Comparison of ENCODE assay signal across 18 cellular contexts in the genomic region with DNA sequence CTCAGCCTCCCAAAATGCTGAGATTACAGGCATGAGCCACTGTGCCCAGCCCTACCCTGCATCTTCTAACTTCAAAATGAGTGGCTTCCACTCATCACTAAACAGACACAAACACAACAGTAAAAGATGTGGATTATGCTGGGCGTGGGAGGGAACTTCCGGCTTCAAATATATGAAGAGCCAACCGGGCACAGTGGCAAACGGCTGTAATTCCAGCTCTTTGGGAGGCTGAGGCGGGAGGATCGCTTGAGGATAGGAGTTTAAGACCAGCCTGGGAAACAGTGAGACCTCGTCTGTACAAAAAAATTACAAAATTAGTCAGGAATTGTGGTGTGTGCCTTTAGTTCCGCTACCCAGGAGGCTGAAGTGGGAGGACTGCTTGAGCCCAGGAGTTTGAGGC.
A peak's percentile ranks its signal among the peaks of the same experiment; 100 is the strongest.
DNase-seq lines count a peak whose midpoint lies in the region; ATAC-seq and TF ChIP-seq lines count a peak whose summit lies in the region.
"Had no signal": no experiment of that assay in that cellular context is flagged by ENCODE, and none has a peak within 500 bp of the region (broad histone marks: within the 10 kb centered on the region; RNA-seq: fewer than 3 reads in every experiment).

No MANE protein-coding gene starts in this region.

- H3K27me3 ChIP-seq in upper lobe of right lung, result no peaks in the 10 kb centered on the region

- no peak for TF ChIP-seq CTCF in upper lobe of right lung (IDR thresholded peaks at IDR 0.05)

- no peak overlapping the region for H3K4me3 ChIP-seq in upper lobe of right lung

- POLR2A ChIA-PET in activated naive CD8-positive, alpha-beta T cell treated with anti-CD3 and anti-CD28 coated beads, Interleukin-2, amount 10 ng/mL, durations not matched to agents 7 days and 5 days (lab: Charles Lee), result no interaction called here

- peaks cover 5% of the 10 kb centered on the region for H3K36me3 Mint-ChIP-seq in activated naive CD8-positive, alpha-beta T cell
- H3K36me3 Mint-ChIP-seq in activated naive CD8-positive, alpha-beta T cell treated with anti-CD3 and anti-CD28 coated beads for 36 hours, result peaks cover 37% of the 10 kb centered on the region
- H3K36me3 Mint-ChIP-seq in activated naive CD8-positive, alpha-beta T cell treated with anti-CD3 and anti-CD28 coated beads, Interleukin-2, amount 10 ng/mL, durations not matched to agents 7 days and 5 days, result peaks cover 39% of the 10 kb centered on the region

- peaks cover 12% of the 10 kb centered on the region for H3K4me1 Mint-ChIP-seq in activated naive CD8-positive, alpha-beta T cell (ENCODE audit: low read depth)
- H3K4me1 Mint-ChIP-seq in activated naive CD8-positive, alpha-beta T cell treated with anti-CD3 and anti-CD28 coated beads for 36 hours, result peaks cover 14% of the 10 kb centered on the region
- peaks cover 12% of the 10 kb centered on the region for H3K4me1 Mint-ChIP-seq in activated naive CD8-positive, alpha-beta T cell treated with anti-CD3 and anti-CD28 coated beads, Interleukin-2, amount 10 ng/mL, durations not matched to agents 7 days and 5 days

- no peak for ATAC-seq in activated naive CD8-positive, alpha-beta T cell treated with anti-CD3 and anti-CD28 coated beads, Interleukin-2, amount 10 ng/mL, durations not matched to agents 7 days and 5 days (ENCODE audit: low read depth)
- ATAC-seq in upper lobe of right lung, result no peak

- no peaks in the 10 kb centered on the region for H3K9me3 Mint-ChIP-seq in activated naive CD8-positive, alpha-beta T cell (ENCODE audit: low read depth)
- no peaks in the 10 kb centered on the region for H3K9me3 Mint-ChIP-seq in activated naive CD8-positive, alpha-beta T cell treated with anti-CD3 and anti-CD28 coated beads for 36 hours
- no peaks in the 10 kb centered on the region for H3K9me3 Mint-ChIP-seq in activated naive CD8-positive, alpha-beta T cell treated with anti-CD3 and anti-CD28 coated beads, Interleukin-2, amount 10 ng/mL, durations not matched to agents 7 days and 5 days
- H3K9me3 Mint-ChIP-seq: H9 had no signal

- no peaks in the 10 kb centered on the region for H3K36me3 ChIP-seq in upper lobe of right lung

- H3K27ac Mint-ChIP-seq in activated naive CD8-positive, alpha-beta T cell, result peak overlapping the region; percentile 66
- no peak overlapping the region for H3K27ac Mint-ChIP-seq in activated naive CD8-positive, alpha-beta T cell treated with anti-CD3 and anti-CD28 coated beads for 36 hours
- no peak overlapping the region for H3K27ac Mint-ChIP-seq in activated naive CD8-positive, alpha-beta T cell treated with anti-CD3 and anti-CD28 coated beads, Interleukin-2, amount 10 ng/mL, durations not matched to agents 7 days and 5 days
- H3K27ac Mint-ChIP-seq: B cell had no signal

- no peak overlapping the region for H3K4me3 Mint-ChIP-seq in activated naive CD8-positive, alpha-beta T cell
- H3K4me3 Mint-ChIP-seq in activated naive CD8-positive, alpha-beta T cell treated with anti-CD3 and anti-CD28 coated beads for 36 hours, result no peak overlapping the region
- H3K4me3 Mint-ChIP-seq in activated naive CD8-positive, alpha-beta T cell treated with anti-CD3 and anti-CD28 coated beads, Interleukin-2, amount 10 ng/mL, durations not matched to agents 7 days and 5 days, result no peak overlapping the region
- H3K4me3 Mint-ChIP-seq: B cell, H9 had no signal

- no peaks in the 10 kb centered on the region for H3K4me1 ChIP-seq in upper lobe of right lung

- no peak for DNase-seq in activated naive CD8-positive, alpha-beta T cell treated with anti-CD3 and anti-CD28 coated beads for 36 hours
- peak; percentile 3 for DNase-seq in activated naive CD8-positive, alpha-beta T cell treated with anti-CD3 and anti-CD28 coated beads, Interleukin-2, amount 10 ng/mL, durations not matched to agents 7 days and 5 days
- DNase-seq in islet precursor cell (peak; percentile 17), upper lobe of right lung (peak; percentile 5), NK-92 (lab: John Stamatoyannopoulos, UW; ENCODE audit: unreplicated experiment) (no peak), NCI-H510A (lab: John Stamatoyannopoulos, UW) (no peak)
- DNase-seq: COR-L47, GF-D8, IMR-90, NCI-H187, NCI-H2107, NCI-H510A treated with DMSO at 0.1 percent for 48 hours, NCI-H774, OCI-M1, SHP77 treated with DMSO at 0.1 percent for 48 hours had no signal

- no peaks in the 10 kb centered on the region for H3K9me3 ChIP-seq in upper lobe of right lung

- H3K27ac ChIP-seq in upper lobe of right lung, result no peak overlapping the region

- no peaks in the 10 kb centered on the region for H3K27me3 Mint-ChIP-seq in activated naive CD8-positive, alpha-beta T cell
- H3K27me3 Mint-ChIP-seq in activated naive CD8-positive, alpha-beta T cell treated with anti-CD3 and anti-CD28 coated beads for 36 hours, result no peaks in the 10 kb centered on the region
- H3K27me3 Mint-ChIP-seq in activated naive CD8-positive, alpha-beta T cell treated with anti-CD3 and anti-CD28 coated beads, Interleukin-2, amount 10 ng/mL, durations not matched to agents 7 days and 5 days, result no peaks in the 10 kb centered on the region
- H3K27me3 Mint-ChIP-seq: B cell had no signal

- intact Hi-C loops in upper lobe of right lung (cut with DNase I), result no loop called here

Comparison
In these comparisons a context has a peak if more than half of its experiments do, and no peak if none do; other contexts are left out.
1. DNase-seq: peak in activated naive CD8-positive, alpha-beta T cell treated with anti-CD3 and anti-CD28 coated beads, Interleukin-2, amount 10 ng/mL, durations not matched to agents 7 days and 5 days (single experiment), islet precursor cell (single experiment) and upper lobe of right lung (single experiment); none in activated naive CD8-positive, alpha-beta T cell treated with anti-CD3 and anti-CD28 coated beads for 36 hours (single experiment), NK-92 (single experiment) and NCI-H510A (single experiment).